8 cellular contexts compared by ENCODE assay signal in the genomic region with DNA sequence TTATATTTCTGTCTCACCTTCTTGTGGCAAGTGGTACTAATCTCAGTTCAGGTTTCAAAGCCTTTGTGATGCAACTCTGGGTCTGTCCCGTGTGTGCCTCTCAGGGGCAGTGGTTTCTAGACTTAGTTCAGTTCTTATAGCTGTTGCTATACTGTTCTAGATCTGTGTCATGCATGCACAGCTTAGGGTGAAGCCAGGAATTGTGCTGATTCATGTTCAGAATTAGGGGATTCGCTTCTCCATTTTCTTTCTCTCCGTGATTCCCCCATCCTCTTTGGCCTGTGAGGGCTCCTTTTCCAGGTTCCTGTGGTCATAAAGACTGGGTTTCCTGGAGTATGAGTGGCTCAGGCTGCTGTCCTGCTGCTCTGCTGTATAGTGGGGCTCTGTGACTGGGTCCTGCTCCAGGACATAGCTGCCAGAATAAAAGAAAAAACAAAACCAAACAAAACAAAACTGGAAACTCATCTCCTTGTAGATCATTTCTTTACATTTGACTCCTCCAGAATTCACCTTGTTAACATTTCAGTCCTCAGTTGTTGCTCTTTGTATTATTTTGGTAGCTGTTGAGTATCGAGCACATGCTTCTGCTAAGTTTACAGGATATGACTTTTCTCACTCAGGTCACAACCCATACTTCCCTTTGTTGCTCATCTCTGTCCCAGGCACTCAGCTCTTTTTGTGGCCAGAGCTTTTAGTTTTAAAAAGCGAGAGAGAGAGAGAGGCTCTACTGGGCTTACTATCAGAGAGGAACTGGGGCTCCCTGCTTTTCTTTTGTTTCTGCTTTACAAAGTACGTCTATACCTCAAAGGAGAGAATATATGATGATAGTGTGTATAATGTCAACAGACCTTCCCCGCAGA. TPM values are rescaled to one million over a fixed set of nuclear protein-coding genes. Genes with fewer than 3 reads are reported as not detected.
DNase-seq lines count a peak whose midpoint lies in the region; ATAC-seq and TF ChIP-seq lines count a peak whose summit lies in the region.

No MANE protein-coding gene starts in this region.

- peaks cover 12% of the 10 kb centered on the region for H3K9me3 Mint-ChIP-seq in chondrocyte (ENCODE audit: low read depth)

- peak overlapping the region; percentile 8 for H3K4me3 Mint-ChIP-seq in chondrocyte (ENCODE audit: unreplicated experiment)

- peak overlapping the region; percentile 73 for H3K27ac Mint-ChIP-seq in chondrocyte (ENCODE audit: unreplicated experiment)

- TF ChIP-seq CTCF in AG04449 (IDR thresholded peaks at IDR 0.05; ENCODE audit: insufficient read depth, low read length, missing control alignments) = no peak
- TF ChIP-seq CTCF in chondrocyte (IDR thresholded peaks at IDR 0.05) = no peak

- H3K9me3 ChIP-seq in mononuclear cell (ENCODE audit: low read depth, low read length) = no peaks in the 10 kb centered on the region

- peak overlapping the region; percentile 42 for H3K4me3 ChIP-seq in AG04449 (ENCODE audit: low read depth, low read length)
- H3K4me3 ChIP-seq in mononuclear cell (ENCODE audit: low read length) = peak overlapping the region; percentile 26

- DNase-seq in AG04449 (ENCODE audit: low read depth, low spot score) = no peak
- peak; percentile 82 for DNase-seq in SIG-M5 (lab: John Stamatoyannopoulos, UW)
- DNase-seq in chondrocyte (ENCODE audit: low spot score) = no peak
- no peak for DNase-seq in nucleus accumbens (lab: John Stamatoyannopoulos, UW)
- DNase-seq in DMS114 treated with DMSO at 0.1 percent for 48 hours (lab: John Stamatoyannopoulos, UW; ENCODE audit: unreplicated experiment) = no peak

- no peaks in the 10 kb centered on the region for H3K36me3 Mint-ChIP-seq in chondrocyte (ENCODE audit: low read depth)

- peaks cover 23% of the 10 kb centered on the region for H3K4me1 ChIP-seq in mononuclear cell (ENCODE audit: insufficient read depth, low read length)

- ATAC-seq in GM19025 (IDR thresholded peaks at IDR 0.05; ENCODE audit: low read depth, unreplicated experiment) (peak; percentile 87), HG03095 (IDR thresholded peaks at IDR 0.05; ENCODE audit: unreplicated experiment) (peak; percentile 92)

- H3K27me3 Mint-ChIP-seq in chondrocyte (ENCODE audit: low read depth) = no peaks in the 10 kb centered on the region

- peaks cover 33% of the 10 kb centered on the region for H3K4me1 Mint-ChIP-seq in chondrocyte (ENCODE audit: low read depth)

- POLR2A ChIA-PET in AG04449 (lab: Yijun Ruan, JAX) = no interaction called here

- CTCF ChIA-PET in AG04449 (lab: Yijun Ruan, JAX) = interaction anchor here (0.9 to 1.6 kb wide), 2 partner anchors 18 to 34 kb away, joined by 3 to 4 read pairs; no protein-coding TSS in a partner anchor

- no peaks in the 10 kb centered on the region for H3K27me3 ChIP-seq in mononuclear cell (ENCODE audit: insufficient read depth, low read length)

RNA-seq across cellular contexts. Expression of a gene that starts 34.2 kb away (rescaled TPM):
- total RNA-seq in chondrocyte (29.8 to 45.9 TPM (median 30.8 TPM) in 3 replicates), mononuclear cell (28.2 TPM)
